In genomic region chr5:107607656-107608368, GRCh38 we compare ENCODE assay signal across 18 cellular contexts.
DNase-seq lines count a peak whose midpoint lies in the region; ATAC-seq and TF ChIP-seq lines count a peak whose summit lies in the region.
"Had no signal": no experiment of that assay in that cellular context is flagged by ENCODE, and none has a peak within 500 bp of the region (broad histone marks: within the 10 kb centered on the region; RNA-seq: fewer than 3 reads in every experiment).

No MANE protein-coding gene starts in this region.

- H3K79me2 ChIP-seq in mammary epithelial cell (ENCODE audit: insufficient read depth, low read length) (peaks cover 88% of the 10 kb centered on the region), PC-3 (ENCODE audit: low read length) (peaks cover 28% of the 10 kb centered on the region)

- 84% methylated on average over 9 of the region's 9 CpGs for WGBS in mammary epithelial cell (ENCODE audit: low coverage, missing lambda C conversion rate)
- WGBS in endodermal cell (ENCODE audit: insufficient coverage in 1 of 2, insufficient read length in 1 of 2), 2 experiments = 85 to 87% methylated on average over 9 of the region's 9 CpGs
- 62 to 78% (median 68%) methylated on average over 9 of the region's 9 CpGs for WGBS in adrenal gland, 4 donors

- H3K4me3 Mint-ChIP-seq in MCF 10A (ENCODE audit: unreplicated experiment) (no peak overlapping the region), endodermal cell (no peak overlapping the region)
- H3K4me3 Mint-ChIP-seq: HFFc6; T-helper 2 cell treated with Interferon-gamma antibody and Interleukin-4, amounts not matched to agents 5 μg/mL and 100 μg/mL, for 36 hours had no signal

- H3K9me3 ChIP-seq in mammary epithelial cell (replicated peaks; ENCODE audit: insufficient read depth, low read length) (no peaks in the 10 kb centered on the region), endodermal cell (ENCODE audit: control insufficient read depth, low read length) (no peaks in the 10 kb centered on the region), PC-3 (ENCODE audit: low read length) (no peaks in the 10 kb centered on the region), adrenal gland (replicated peaks in 1 of 3) (no peaks in the 10 kb centered on the region)
- H3K9me3 ChIP-seq: colonic mucosa, esophagus muscularis mucosa, neutrophil had no signal

- intact Hi-C loops in MCF 10A (cut with micrococcal nuclease) = no loop called here
- intact Hi-C loops in mammary epithelial cell (cut with micrococcal nuclease) = no loop called here
- intact Hi-C loops in PC-3 (cut with micrococcal nuclease) = no loop called here
- intact Hi-C loops in adrenal gland (cut with DNase I) = no loop called here

- H2AFZ ChIP-seq in mammary epithelial cell (ENCODE audit: low read depth, low read length) = no peak overlapping the region
- H2AFZ ChIP-seq in PC-3 (ENCODE audit: low read length) = no peak overlapping the region

- peak; percentile 30 for DNase-seq in MCF 10A (ENCODE audit: unreplicated experiment)
- DNase-seq in mammary epithelial cell = no peak
- peak; percentile 93 for DNase-seq in NCI-H526 treated with DMSO at 0.1 percent for 48 hours (lab: John Stamatoyannopoulos, UW)
- no peak for DNase-seq in endodermal cell
- DNase-seq in retina = peak; percentile 25
- DNase-seq in PC-3 = no peak
- DNase-seq in cortex of kidney (lab: John Stamatoyannopoulos, UW) = no peak
- DNase-seq in adrenal gland = no peak
- DNase-seq: activated CD4-positive, alpha-beta T cell treated with anti-CD3 and anti-CD28 coated beads, Interleukin-2, amount 50 U/mL, for 1 hour; activated T-cell treated with anti-CD3 and anti-CD28 coated beads, Interleukin-2, amount 50 U/mL, for 48 hours; amniotic stem cell; colonic mucosa; HFFc6; NCI-H2107 had no signal

- H3K27me3 Mint-ChIP-seq in MCF 10A (ENCODE audit: insufficient read depth, unreplicated experiment) = no peaks in the 10 kb centered on the region
- H3K27me3 Mint-ChIP-seq in endodermal cell (ENCODE audit: insufficient read depth) = no peaks in the 10 kb centered on the region

- H3K36me3 ChIP-seq in mammary epithelial cell (ENCODE audit: insufficient read depth, low read length) (no peaks in the 10 kb centered on the region), endodermal cell (ENCODE audit: control insufficient read depth, insufficient read depth, low read length) (peaks cover 3% of the 10 kb centered on the region), PC-3 (ENCODE audit: low read depth, low read length) (no peaks in the 10 kb centered on the region), adrenal gland (replicated peaks in 1 of 2) (no peaks in the 10 kb centered on the region)
- H3K36me3 ChIP-seq: colonic mucosa, esophagus muscularis mucosa, neutrophil had no signal

- no peaks in the 10 kb centered on the region for H3K36me3 Mint-ChIP-seq in MCF 10A (ENCODE audit: insufficient read depth, unreplicated experiment)
- H3K36me3 Mint-ChIP-seq in endodermal cell (ENCODE audit: low read depth) = peaks cover 3% of the 10 kb centered on the region

- no peaks in the 10 kb centered on the region for H3K9me3 Mint-ChIP-seq in MCF 10A (ENCODE audit: unreplicated experiment)
- no peaks in the 10 kb centered on the region for H3K9me3 Mint-ChIP-seq in endodermal cell
- H3K9me3 Mint-ChIP-seq: T-helper 2 cell treated with Interferon-gamma antibody and Interleukin-4, amounts not matched to agents 5 μg/mL and 100 μg/mL, for 36 hours had no signal

- in situ Hi-C loops in mammary epithelial cell (cut with MboI; ENCODE audit: low sequenced_read_pairs in 2 of 2) = no loop called here

- H3K9ac ChIP-seq in mammary epithelial cell (ENCODE audit: insufficient read depth, low read length) (no peak overlapping the region), endodermal cell (ENCODE audit: extremely low read depth, low read length, poor library complexity, severe bottlenecking) (no peak overlapping the region), PC-3 (ENCODE audit: low read length) (no peak overlapping the region)

- H3K27me3 ChIP-seq in mammary epithelial cell (ENCODE audit: insufficient read depth, low read length) (no peaks in the 10 kb centered on the region), endodermal cell (ENCODE audit: control insufficient read depth, insufficient read depth, low read length, poor library complexity, severe bottlenecking) (no peaks in the 10 kb centered on the region), PC-3 (ENCODE audit: low read length) (no peaks in the 10 kb centered on the region), adrenal gland (no peaks in the 10 kb centered on the region)
- H3K27me3 ChIP-seq: colonic mucosa, esophagus muscularis mucosa had no signal

- no peak for ATAC-seq in PC-3

- H3K4me3 ChIP-seq in mammary epithelial cell (replicated peaks in 1 of 3; ENCODE audit: insufficient read depth in 1 of 3, low read depth in 2 of 3, low read length in 3 of 3) = no peak overlapping the region
- H3K4me3 ChIP-seq in endodermal cell (ENCODE audit: low read length) = no peak overlapping the region
- no peak overlapping the region for H3K4me3 ChIP-seq in PC-3 (ENCODE audit: low read length)
- no peak overlapping the region for H3K4me3 ChIP-seq in adrenal gland
- H3K4me3 ChIP-seq: colonic mucosa, esophagus muscularis mucosa, lung had no signal

- dilution Hi-C loops in mammary epithelial cell (cut with HindIII; ENCODE audit: low sequenced_read_pairs) = no loop called here

- H3K4me1 ChIP-seq in mammary epithelial cell (ENCODE audit: insufficient read depth, low read length) (no peaks in the 10 kb centered on the region), endodermal cell (ENCODE audit: control insufficient read depth, insufficient read depth, low read length) (peaks cover 28% of the 10 kb centered on the region), PC-3 (ENCODE audit: insufficient read depth, low read length) (no peaks in the 10 kb centered on the region), adrenal gland (replicated peaks in 1 of 2) (no peaks in the 10 kb centered on the region)
- H3K4me1 ChIP-seq: colonic mucosa, esophagus muscularis mucosa had no signal

- BruUV-seq in MCF 10A (replicated peaks; lab: Mats Ljungman, UMichigan) = no TSS peak
- no TSS peak for BruUV-seq in mammary epithelial cell (replicated peaks; lab: Mats Ljungman, UMichigan)
- no TSS peak for BruUV-seq in PC-3 (replicated peaks; lab: Mats Ljungman, UMichigan)

- H3K27ac Mint-ChIP-seq in MCF 10A (ENCODE audit: low read depth, unreplicated experiment) (no peak overlapping the region), endodermal cell (no peak overlapping the region)
- H3K27ac Mint-ChIP-seq: HFFc6; T-helper 2 cell treated with Interferon-gamma antibody and Interleukin-4, amounts not matched to agents 5 μg/mL and 100 μg/mL, for 36 hours had no signal

- TF ChIP-seq CTCF in MCF 10A (IDR thresholded peaks at IDR 0.05; ENCODE audit: unreplicated experiment) (no peak), mammary epithelial cell (conservative IDR thresholded peaks at IDR 0.05 in 1 of 2, IDR thresholded peaks at IDR 0.05 in 1 of 2; ENCODE audit: extremely low read depth in 1 of 2, insufficient read depth in 1 of 2, low read depth in 1 of 2, low read length in 2 of 2) (no peak), endodermal cell (conservative IDR thresholded peaks at IDR 0.05) (peak; percentile 47), PC-3 (conservative IDR thresholded peaks at IDR 0.05; ENCODE audit: low read depth, low read length) (no peak), adrenal gland (IDR thresholded peaks at IDR 0.05) (no peak)

- no peak for TF ChIP-seq POLR2A in adrenal gland (IDR thresholded peaks at IDR 0.05)

- H3K9me2 ChIP-seq in PC-3 (replicated peaks; ENCODE audit: low read length) = no peaks in the 10 kb centered on the region

- H3F3A ChIP-seq in PC-3 (ENCODE audit: low read length, unreplicated experiment) = no peaks in the 10 kb centered on the region

- CTCF ChIA-PET in MCF 10A (lab: Yijun Ruan, JAX) = interaction anchor here (0.7 kb wide), 2 partner anchors 14 to 34 kb away, joined by 3 read pairs; no protein-coding TSS in a partner anchor
- CTCF ChIA-PET in mammary epithelial cell (lab: Charles Lee; ENCODE audit: low non-redundant PET) = interaction anchor here (0.6 kb wide), 1 partner anchor 13 kb away, joined by 8 read pairs; no protein-coding TSS in a partner anchor
- CTCF ChIA-PET in PC-3 (lab: Charles Lee) = no interaction called here

- H3K4me2 ChIP-seq in mammary epithelial cell (ENCODE audit: insufficient read depth, low read depth, low read length) (no peak overlapping the region), PC-3 (ENCODE audit: low read length) (no peak overlapping the region)

- H3K4me1 Mint-ChIP-seq in MCF 10A (ENCODE audit: insufficient read depth, unreplicated experiment) (peaks cover 24% of the 10 kb centered on the region), endodermal cell (peaks cover 52% of the 10 kb centered on the region)

- no peak overlapping the region for H3K27ac ChIP-seq in mammary epithelial cell (ENCODE audit: insufficient read depth, low read depth, low read length)
- H3K27ac ChIP-seq in endodermal cell (ENCODE audit: low read depth, low read length) = no peak overlapping the region
- no peak overlapping the region for H3K27ac ChIP-seq in PC-3 (ENCODE audit: low read length)
- no peak overlapping the region for H3K27ac ChIP-seq in adrenal gland
- H3K27ac ChIP-seq: colonic mucosa, esophagus muscularis mucosa, neutrophil had no signal

- POLR2A ChIA-PET in MCF 10A (lab: Yijun Ruan, JAX) (interaction anchor here (0.7 to 1.2 kb wide), 2 partner anchors 15 to 17 kb away, joined by 3 read pairs; no protein-coding TSS in a partner anchor), PC-3 (lab: Charles Lee; ENCODE audit: unreplicated experiment) (no interaction called here)

- H4K20me1 ChIP-seq in mammary epithelial cell (ENCODE audit: insufficient read depth, low read length) (no peaks in the 10 kb centered on the region), PC-3 (ENCODE audit: low read length) (no peaks in the 10 kb centered on the region)

Comparison
In these comparisons a context has a peak if more than half of its experiments do, and no peak if none do; other contexts are left out.
1. DNase-seq: peak in MCF 10A (single experiment), NCI-H526 treated with DMSO at 0.1 percent for 48 hours (single experiment) and retina (single experiment); none in mammary epithelial cell (single experiment), endodermal cell (single experiment), PC-3 (single experiment), cortex of kidney (single experiment) and adrenal gland (0 of 7).